38 cellular contexts compared by ENCODE assay signal in the genomic region with DNA sequence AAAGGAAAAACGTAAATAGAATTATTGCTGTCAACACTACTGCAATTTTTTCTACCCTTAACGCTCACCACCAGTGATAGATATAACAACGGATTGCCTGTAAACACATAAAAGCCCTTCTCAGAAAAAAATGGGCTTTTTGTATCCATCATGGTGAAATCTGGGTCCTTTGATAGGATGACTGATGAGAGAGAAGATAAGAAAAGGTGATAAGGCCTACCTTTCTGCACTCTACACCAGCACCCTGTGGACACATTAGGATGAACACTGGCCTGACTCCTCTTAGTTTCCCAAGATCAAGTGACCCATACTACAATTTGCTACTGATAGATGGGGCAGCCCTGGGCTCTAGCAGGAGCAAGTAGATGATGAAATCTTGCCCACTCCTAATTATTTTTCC.
"Had no signal": no experiment of that assay in that cellular context is flagged by ENCODE, and none has a peak within 500 bp of the region (broad histone marks: within the 10 kb centered on the region; RNA-seq: fewer than 3 reads in every experiment).

No MANE protein-coding gene starts in this region.

- H3K36me3 ChIP-seq: adrenal gland, ascending aorta, brain microvascular endothelial cell, breast epithelium, cardiac muscle cell had no signal

- H3K27ac Mint-ChIP-seq: activated naive CD4-positive, alpha-beta T cell treated with anti-CD3 and anti-CD28 coated beads for 36 hours; activated naive CD4-positive, alpha-beta T cell treated with anti-CD3 and anti-CD28 coated beads, Interleukin-2, amount 10 ng/mL, durations not matched to agents 7 days and 5 days; activated naive CD4-positive, alpha-beta T cell treated with anti-CD3 and anti-CD28 coated beads, Interleukin-2, amount 50 U/mL, for 24 hours; activated naive CD4-positive, alpha-beta T cell treated with anti-CD3 and anti-CD28 coated beads, Interleukin-2, amount 50 U/mL, for 72 hours; activated naive CD8-positive, alpha-beta T cell; activated naive CD8-positive, alpha-beta T cell treated with anti-CD3 and anti-CD28 coated beads for 36 hours; activated naive CD8-positive, alpha-beta T cell treated with anti-CD3 and anti-CD28 coated beads, Interleukin-2, amount 10 ng/mL, durations not matched to agents 7 days and 5 days; activated naive CD8-positive, alpha-beta T cell treated with anti-CD3 and anti-CD28 coated beads, Interleukin-2, amount 50 U/mL, for 24 hours; activated T-cell treated with anti-CD3 and anti-CD28 coated beads, Interleukin-2, amount 50 U/mL, for 24 hours; activated T-cell treated with anti-CD3 and anti-CD28 coated beads, Interleukin-2, amount 50 U/mL, for 72 hours; activated T-helper 1 cell treated with anti-CD3 and anti-CD28 coated beads, Interleukin-12 subunit alpha, Interleukin-12 subunit beta, Interleukin-2, Interleukin-4 antibody, amounts not matched to agents 30 ng/mL and 10 ng/mL and 1 ng/mL, durations not matched to agents 14 hours and 24 hours and 36 hours; activated T-helper 17 cell treated with anti-CD3 and anti-CD28 coated beads, Interleukin-2, amount 50 U/mL, for 72 hours; activated T-helper 2 cell treated with anti-CD3 and anti-CD28 coated beads, Interferon-gamma antibody, Interleukin-2, Interleukin-4, amounts not matched to agents 10 μg/mL and 5 μg/mL and 100 μg/mL, durations not matched to agents 14 hours and 24 hours and 36 hours; brain had no signal

- H3K27me3 ChIP-seq: adrenal gland, ascending aorta, body of pancreas, brain microvascular endothelial cell, cardiac muscle cell had no signal

- H3K27ac ChIP-seq: adrenal gland, ascending aorta, body of pancreas, brain microvascular endothelial cell, breast epithelium, cardiac muscle cell had no signal

- DNase-seq: activated effector memory CD4-positive, alpha-beta T cell treated with anti-CD3 and anti-CD28 coated beads, Interleukin-2, amount 50 U/mL, for 16 hours; activated effector memory CD4-positive, alpha-beta T cell treated with Interleukin-2 at 50 U/mL for 16 hours; activated gamma-delta T cell; activated gamma-delta T cell treated with Interleukin-2 at 50 U/mL for 16 hours; activated naive CD4-positive, alpha-beta T cell; activated naive CD4-positive, alpha-beta T cell treated with anti-CD3 and anti-CD28 coated beads for 36 hours; activated naive CD4-positive, alpha-beta T cell treated with anti-CD3 and anti-CD28 coated beads, Interleukin-2, amount 10 ng/mL, durations not matched to agents 7 days and 5 days; activated naive CD4-positive, alpha-beta T cell treated with anti-CD3 and anti-CD28 coated beads, Interleukin-2, amount 50 U/mL, for 16 hours; activated naive CD4-positive, alpha-beta T cell treated with Interleukin-2 at 50 U/mL for 16 hours; activated naive CD8-positive, alpha-beta T cell treated with anti-CD3 and anti-CD28 coated beads for 36 hours; activated naive CD8-positive, alpha-beta T cell treated with anti-CD3 and anti-CD28 coated beads, Interleukin-2, amount 10 ng/mL, durations not matched to agents 7 days and 5 days; activated naive CD8-positive, alpha-beta T cell treated with anti-CD3 and anti-CD28 coated beads, Interleukin-2, amount 50 U/mL, for 24 hours; activated T-cell treated with anti-CD3 and anti-CD28 coated beads, Interleukin-2, amount 50 U/mL, for 24 hours; activated T-cell treated with anti-CD3 and anti-CD28 coated beads, Interleukin-2, amount 50 U/mL, for 4 hours; activated T-cell treated with anti-CD3 and anti-CD28 coated beads, Interleukin-2, amount 50 U/mL, for 48 hours; activated T-cell treated with anti-CD3 and anti-CD28 coated beads, Interleukin-2, amount 50 U/mL, for 72 hours; adrenal gland; amniotic stem cell; amygdala; anterior cingulate cortex; aorta; body of pancreas; brain microvascular endothelial cell; caudate nucleus; central memory CD4-positive, alpha-beta T cell; cerebellar nuclear complex had no signal

- ATAC-seq: activated naive CD4-positive, alpha-beta T cell treated with anti-CD3 and anti-CD28 coated beads, Interleukin-2, amount 50 U/mL, for 72 hours; activated naive CD8-positive, alpha-beta T cell treated with anti-CD3 and anti-CD28 coated beads, Interleukin-2, amount 50 U/mL, for 24 hours; activated T-cell treated with anti-CD3 and anti-CD28 coated beads, Interleukin-2, amount 50 U/mL, for 4 hours; activated T-cell treated with anti-CD3 and anti-CD28 coated beads, Interleukin-2, amount 50 U/mL, for 72 hours; activated T-helper 17 cell treated with anti-CD3 and anti-CD28 coated beads, Interleukin-2, amount 50 U/mL, for 72 hours; body of pancreas had no signal

- H3K27me3 Mint-ChIP-seq: activated naive CD4-positive, alpha-beta T cell treated with anti-CD3 and anti-CD28 coated beads, Interleukin-2, amount 10 ng/mL, durations not matched to agents 7 days and 5 days; activated naive CD4-positive, alpha-beta T cell treated with anti-CD3 and anti-CD28 coated beads, Interleukin-2, amount 50 U/mL, for 24 hours; activated naive CD8-positive, alpha-beta T cell; activated naive CD8-positive, alpha-beta T cell treated with anti-CD3 and anti-CD28 coated beads for 36 hours; activated naive CD8-positive, alpha-beta T cell treated with anti-CD3 and anti-CD28 coated beads, Interleukin-2, amount 10 ng/mL, durations not matched to agents 7 days and 5 days; activated naive CD8-positive, alpha-beta T cell treated with anti-CD3 and anti-CD28 coated beads, Interleukin-2, amount 50 U/mL, for 24 hours; activated T-helper 17 cell treated with anti-CD3 and anti-CD28 coated beads, Interleukin-2, amount 50 U/mL, for 72 hours; brain; central memory CD8-positive, alpha-beta T cell had no signal

- H3K9me3 ChIP-seq: adrenal gland, body of pancreas had no signal

- H3K4me1 Mint-ChIP-seq: activated naive CD4-positive, alpha-beta T cell treated with anti-CD3 and anti-CD28 coated beads, Interleukin-2, amount 10 ng/mL, durations not matched to agents 7 days and 5 days; activated naive CD4-positive, alpha-beta T cell treated with anti-CD3 and anti-CD28 coated beads, Interleukin-2, amount 50 U/mL, for 24 hours; activated T-helper 17 cell treated with anti-CD3 and anti-CD28 coated beads, Interleukin-2, amount 50 U/mL, for 72 hours; brain had no signal

- H3K4me1 ChIP-seq: adrenal gland, ascending aorta, body of pancreas, breast epithelium had no signal

- H3K36me3 Mint-ChIP-seq: activated naive CD4-positive, alpha-beta T cell treated with anti-CD3 and anti-CD28 coated beads, Interleukin-2, amount 10 ng/mL, durations not matched to agents 7 days and 5 days; activated naive CD4-positive, alpha-beta T cell treated with anti-CD3 and anti-CD28 coated beads, Interleukin-2, amount 50 U/mL, for 24 hours; activated naive CD4-positive, alpha-beta T cell treated with anti-CD3 and anti-CD28 coated beads, Interleukin-2, amount 50 U/mL, for 72 hours; activated naive CD8-positive, alpha-beta T cell treated with anti-CD3 and anti-CD28 coated beads for 36 hours; activated naive CD8-positive, alpha-beta T cell treated with anti-CD3 and anti-CD28 coated beads, Interleukin-2, amount 10 ng/mL, durations not matched to agents 7 days and 5 days; brain had no signal

- H3K4me3 Mint-ChIP-seq: activated naive CD4-positive, alpha-beta T cell treated with anti-CD3 and anti-CD28 coated beads for 36 hours; activated naive CD4-positive, alpha-beta T cell treated with anti-CD3 and anti-CD28 coated beads, Interleukin-2, amount 10 ng/mL, durations not matched to agents 7 days and 5 days; activated naive CD4-positive, alpha-beta T cell treated with anti-CD3 and anti-CD28 coated beads, Interleukin-2, amount 50 U/mL, for 24 hours; activated naive CD8-positive, alpha-beta T cell; activated naive CD8-positive, alpha-beta T cell treated with anti-CD3 and anti-CD28 coated beads for 36 hours; activated naive CD8-positive, alpha-beta T cell treated with anti-CD3 and anti-CD28 coated beads, Interleukin-2, amount 10 ng/mL, durations not matched to agents 7 days and 5 days; activated naive CD8-positive, alpha-beta T cell treated with anti-CD3 and anti-CD28 coated beads, Interleukin-2, amount 50 U/mL, for 24 hours; activated T-cell treated with anti-CD3 and anti-CD28 coated beads, Interleukin-2, amount 50 U/mL, for 24 hours; activated T-cell treated with anti-CD3 and anti-CD28 coated beads, Interleukin-2, amount 50 U/mL, for 4 hours; activated T-cell treated with anti-CD3 and anti-CD28 coated beads, Interleukin-2, amount 50 U/mL, for 72 hours; activated T-helper 1 cell treated with anti-CD3 and anti-CD28 coated beads, Interleukin-12 subunit alpha, Interleukin-12 subunit beta, Interleukin-2, Interleukin-4 antibody, amounts not matched to agents 30 ng/mL and 10 ng/mL and 1 ng/mL, durations not matched to agents 14 hours and 24 hours and 36 hours; activated T-helper 17 cell treated with anti-CD3 and anti-CD28 coated beads, Interleukin-2, amount 50 U/mL, for 72 hours; brain; central memory CD8-positive, alpha-beta T cell had no signal

- H3K4me3 ChIP-seq: adrenal gland, ascending aorta, body of pancreas, breast epithelium, cardiac muscle cell had no signal

- FAIRE-seq: bronchial epithelial cell had no signal

- H3K9me3 Mint-ChIP-seq: activated naive CD4-positive, alpha-beta T cell treated with anti-CD3 and anti-CD28 coated beads, Interleukin-2, amount 10 ng/mL, durations not matched to agents 7 days and 5 days; activated naive CD4-positive, alpha-beta T cell treated with anti-CD3 and anti-CD28 coated beads, Interleukin-2, amount 50 U/mL, for 24 hours; activated naive CD8-positive, alpha-beta T cell treated with anti-CD3 and anti-CD28 coated beads, Interleukin-2, amount 50 U/mL, for 24 hours; activated T-helper 17 cell treated with anti-CD3 and anti-CD28 coated beads, Interleukin-2, amount 50 U/mL, for 72 hours; activated T-helper 2 cell treated with anti-CD3 and anti-CD28 coated beads, Interferon-gamma antibody, Interleukin-2, Interleukin-4, amounts not matched to agents 10 μg/mL and 5 μg/mL and 100 μg/mL, durations not matched to agents 14 hours and 24 hours and 36 hours; central memory CD8-positive, alpha-beta T cell had no signal
